8 cellular contexts compared by ENCODE assay signal in the genomic region with DNA sequence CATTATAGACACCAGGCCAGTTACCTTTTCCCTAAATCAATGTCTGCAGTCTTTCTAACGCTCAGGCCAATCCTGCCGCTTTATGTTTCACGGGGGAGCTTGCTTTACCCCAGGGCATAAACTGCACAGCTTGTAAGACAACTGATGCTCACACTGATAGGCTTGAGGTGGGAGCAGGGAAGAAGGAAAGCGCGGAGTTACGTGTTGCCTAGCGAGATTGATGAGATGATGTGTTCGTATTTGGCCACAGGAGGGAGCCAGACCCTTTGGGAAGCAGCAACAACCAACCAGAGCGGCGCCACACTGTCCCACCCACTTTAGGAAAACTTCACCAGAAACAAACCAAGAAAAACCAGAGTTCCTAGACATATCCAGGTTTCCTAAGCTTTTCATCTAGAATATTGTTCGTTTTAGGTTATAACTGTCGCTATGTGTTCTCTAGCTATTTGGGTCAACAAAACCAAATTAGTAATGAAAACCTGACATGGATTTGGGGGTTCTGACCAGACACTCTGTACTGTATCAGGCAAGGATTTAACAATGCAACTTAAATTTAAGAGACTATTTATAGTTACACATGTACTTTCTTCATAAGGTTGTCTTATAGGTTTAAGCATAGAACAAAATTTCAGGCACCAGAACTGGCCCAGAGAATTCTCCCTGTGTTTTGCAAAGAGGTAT. TPM values are rescaled to one million over a fixed set of nuclear protein-coding genes. Genes with fewer than 3 reads are reported as not detected.
DNase-seq lines count a peak whose midpoint lies in the region; ATAC-seq lines count a peak whose summit lies in the region.

No MANE protein-coding gene starts in this region.

- peak overlapping the region; percentile 55 for H3K4me3 ChIP-seq in ACC112 (ENCODE audit: low read depth, low read length)

- ATAC-seq in GM18867 (IDR thresholded peaks at IDR 0.05; ENCODE audit: unreplicated experiment) (peak; percentile 96), HG03108 (IDR thresholded peaks at IDR 0.05; ENCODE audit: unreplicated experiment) (peak; percentile 92), left colon (peak; percentile 99)
- ATAC-seq in central memory CD8-positive, alpha-beta T cell (replicated peaks; ENCODE audit: extremely low read depth, poor library complexity, severe bottlenecking), result peak; percentile 73

- H3K36me3 ChIP-seq in ACC112 (ENCODE audit: insufficient read depth, low read length), result no peaks in the 10 kb centered on the region

- H3K4me3 Mint-ChIP-seq in central memory CD8-positive, alpha-beta T cell, result peak overlapping the region; percentile 33

- peak overlapping the region; percentile 37 for H3K27ac ChIP-seq in ACC112 (ENCODE audit: low read depth, low read length)

- peak overlapping the region; percentile 98 for H2AFZ ChIP-seq in ACC112 (ENCODE audit: low read length, unreplicated experiment)

- no peak overlapping the region for H3K27ac Mint-ChIP-seq in central memory CD8-positive, alpha-beta T cell (ENCODE audit: low read depth)

- peaks cover 6% of the 10 kb centered on the region for H3K4me1 Mint-ChIP-seq in central memory CD8-positive, alpha-beta T cell

- no peaks in the 10 kb centered on the region for H3K27me3 Mint-ChIP-seq in central memory CD8-positive, alpha-beta T cell

- H3K9me3 Mint-ChIP-seq in central memory CD8-positive, alpha-beta T cell, result no peaks in the 10 kb centered on the region

- H3K27me3 ChIP-seq in ACC112 (ENCODE audit: insufficient read depth, low read length), result no peaks in the 10 kb centered on the region

- DNase-seq in NCI-H226 (peak; percentile 67), left colon (peak; percentile 72 to 82)
- peak; percentile 44 for DNase-seq in activated CD4-positive, CD25-positive, alpha-beta regulatory T cell treated with anti-CD3 and anti-CD28 coated beads, Interleukin-2, amount 50 U/mL, for 16 hours (ENCODE audit: low read depth, low spot score)
- peak; percentile 43 to 46 for DNase-seq in central memory CD8-positive, alpha-beta T cell (ENCODE audit: low spot score in 2 of 2)
- peak; percentile 56 to 70 for DNase-seq in stimulated activated CD4-positive, alpha-beta T cell treated with anti-CD3 and anti-CD28 coated beads, Interleukin-2, amount 100 ng/mL, for 48 hours

- no peaks in the 10 kb centered on the region for H3K79me2 ChIP-seq in ACC112 (ENCODE audit: control insufficient read depth, insufficient read depth, low read length, unreplicated experiment)

- H3K4me1 ChIP-seq in ACC112 (ENCODE audit: control insufficient read depth, insufficient read depth, low read length, unreplicated experiment), result peaks cover 26% of the 10 kb centered on the region

- intact Hi-C loops in left colon (cut with DNase I, micrococcal nuclease), result loop anchor here (2.0 to 10.0 kb wide), 2 partner anchors 92 to 94 kb away; no protein-coding TSS in a partner anchor

- peaks cover 4% of the 10 kb centered on the region for H3K36me3 Mint-ChIP-seq in central memory CD8-positive, alpha-beta T cell (ENCODE audit: insufficient read depth)

RNA-seq across cellular contexts. Expression of gene IL26, which starts 2.4 kb away (rescaled TPM):
- total RNA-seq in left colon, result not detected

RNA-seq across cellular contexts. Expression of gene IL22, which starts 30.2 kb away (rescaled TPM):
- total RNA-seq in left colon, result not detected

Comparison
In these comparisons a context has a peak if more than half of its experiments do, and no peak if none do; other contexts are left out.
1. Peak in every context shown above with its lines: DNase-seq, ATAC-seq, H3K4me3 ChIP-seq and H3K27ac ChIP-seq.